1 cellular context compared by ENCODE assay signal in the genomic region with DNA sequence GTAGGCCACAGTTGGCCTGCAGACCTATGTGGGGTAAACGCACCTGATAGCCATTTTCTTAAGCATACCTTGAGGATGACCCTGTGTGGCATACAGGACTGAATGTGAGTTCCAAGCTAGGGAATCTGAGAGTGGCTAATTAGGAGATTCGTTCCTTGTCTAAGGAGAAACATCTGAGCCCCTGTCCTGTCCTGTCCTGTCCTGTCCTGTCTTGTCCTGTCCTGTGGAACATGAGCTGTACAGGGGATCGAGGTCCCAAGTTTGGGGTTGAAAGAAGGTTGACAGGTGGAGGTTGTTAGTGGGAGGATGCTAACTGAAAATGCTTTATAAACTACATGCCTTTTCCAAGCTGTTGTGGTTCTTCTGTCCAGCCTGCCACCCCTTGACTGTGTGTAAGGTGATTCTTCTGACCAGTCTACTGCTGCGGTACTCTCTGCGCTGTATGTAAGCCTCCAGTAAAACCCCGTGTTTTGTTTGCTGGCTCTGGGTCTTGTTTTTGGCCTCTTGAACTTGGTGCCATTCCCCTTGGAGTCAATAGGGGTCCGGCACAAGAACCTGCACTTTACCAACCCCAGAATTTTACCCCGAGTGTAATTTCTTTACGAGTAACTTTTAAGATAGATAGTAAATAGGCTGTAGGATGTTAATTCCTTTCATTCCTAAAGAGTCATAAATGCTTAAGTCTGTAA.
TF ChIP-seq lines count a peak whose summit lies in the region.

No MANE protein-coding gene starts in this region.

TF ChIP-seq in GM23338, 12 proteins besides CTCF, POLR2A, EP300 and RAD21:
- TF ChIP-seq, protein P1, sequence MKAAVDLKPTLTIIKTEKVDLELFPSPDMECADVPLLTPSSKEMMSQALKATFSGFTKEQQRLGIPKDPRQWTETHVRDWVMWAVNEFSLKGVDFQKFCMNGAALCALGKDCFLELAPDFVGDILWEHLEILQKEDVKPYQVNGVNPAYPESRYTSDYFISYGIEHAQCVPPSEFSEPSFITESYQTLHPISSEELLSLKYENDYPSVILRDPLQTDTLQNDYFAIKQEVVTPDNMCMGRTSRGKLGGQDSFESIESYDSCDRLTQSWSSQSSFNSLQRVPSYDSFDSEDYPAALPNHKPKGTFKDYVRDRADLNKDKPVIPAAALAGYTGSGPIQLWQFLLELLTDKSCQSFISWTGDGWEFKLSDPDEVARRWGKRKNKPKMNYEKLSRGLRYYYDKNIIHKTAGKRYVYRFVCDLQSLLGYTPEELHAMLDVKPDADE (IDR thresholded peaks at IDR 0.05) = no peak
- TF ChIP-seq EZH2 (IDR thresholded peaks at IDR 0.05; ENCODE audit: low read depth, unreplicated experiment) (no peak), STAT1 (IDR thresholded peaks at IDR 0.05; ENCODE audit: unreplicated experiment) (no peak), JUNB (IDR thresholded peaks at IDR 0.05; ENCODE audit: unreplicated experiment) (no peak), POLR2AphosphoS5 (IDR thresholded peaks at IDR 0.05; ENCODE audit: low read depth) (no peak), CREB1 (CRISPR knock-in tag; IDR thresholded peaks at IDR 0.05; ENCODE audit: low read depth) (no peak), ZNF331 (CRISPR knock-in tag; IDR thresholded peaks at IDR 0.05; ENCODE audit: low read depth) (no peak), NANOG (IDR thresholded peaks at IDR 0.05; ENCODE audit: borderline replicate concordance) (no peak), EZH2phosphoT487 (IDR thresholded peaks at IDR 0.05; ENCODE audit: unreplicated experiment) (no peak), ZNF114 (CRISPR knock-in tag; IDR thresholded peaks at IDR 0.05) (no peak)
- TF ChIP-seq, protein P2, sequence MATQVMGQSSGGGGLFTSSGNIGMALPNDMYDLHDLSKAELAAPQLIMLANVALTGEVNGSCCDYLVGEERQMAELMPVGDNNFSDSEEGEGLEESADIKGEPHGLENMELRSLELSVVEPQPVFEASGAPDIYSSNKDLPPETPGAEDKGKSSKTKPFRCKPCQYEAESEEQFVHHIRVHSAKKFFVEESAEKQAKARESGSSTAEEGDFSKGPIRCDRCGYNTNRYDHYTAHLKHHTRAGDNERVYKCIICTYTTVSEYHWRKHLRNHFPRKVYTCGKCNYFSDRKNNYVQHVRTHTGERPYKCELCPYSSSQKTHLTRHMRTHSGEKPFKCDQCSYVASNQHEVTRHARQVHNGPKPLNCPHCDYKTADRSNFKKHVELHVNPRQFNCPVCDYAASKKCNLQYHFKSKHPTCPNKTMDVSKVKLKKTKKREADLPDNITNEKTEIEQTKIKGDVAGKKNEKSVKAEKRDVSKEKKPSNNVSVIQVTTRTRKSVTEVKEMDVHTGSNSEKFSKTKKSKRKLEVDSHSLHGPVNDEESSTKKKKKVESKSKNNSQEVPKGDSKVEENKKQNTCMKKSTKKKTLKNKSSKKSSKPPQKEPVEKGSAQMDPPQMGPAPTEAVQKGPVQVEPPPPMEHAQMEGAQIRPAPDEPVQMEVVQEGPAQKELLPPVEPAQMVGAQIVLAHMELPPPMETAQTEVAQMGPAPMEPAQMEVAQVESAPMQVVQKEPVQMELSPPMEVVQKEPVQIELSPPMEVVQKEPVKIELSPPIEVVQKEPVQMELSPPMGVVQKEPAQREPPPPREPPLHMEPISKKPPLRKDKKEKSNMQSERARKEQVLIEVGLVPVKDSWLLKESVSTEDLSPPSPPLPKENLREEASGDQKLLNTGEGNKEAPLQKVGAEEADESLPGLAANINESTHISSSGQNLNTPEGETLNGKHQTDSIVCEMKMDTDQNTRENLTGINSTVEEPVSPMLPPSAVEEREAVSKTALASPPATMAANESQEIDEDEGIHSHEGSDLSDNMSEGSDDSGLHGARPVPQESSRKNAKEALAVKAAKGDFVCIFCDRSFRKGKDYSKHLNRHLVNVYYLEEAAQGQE (IDR thresholded peaks at IDR 0.05; ENCODE audit: unreplicated experiment) = no peak
- TF ChIP-seq, protein P3, sequence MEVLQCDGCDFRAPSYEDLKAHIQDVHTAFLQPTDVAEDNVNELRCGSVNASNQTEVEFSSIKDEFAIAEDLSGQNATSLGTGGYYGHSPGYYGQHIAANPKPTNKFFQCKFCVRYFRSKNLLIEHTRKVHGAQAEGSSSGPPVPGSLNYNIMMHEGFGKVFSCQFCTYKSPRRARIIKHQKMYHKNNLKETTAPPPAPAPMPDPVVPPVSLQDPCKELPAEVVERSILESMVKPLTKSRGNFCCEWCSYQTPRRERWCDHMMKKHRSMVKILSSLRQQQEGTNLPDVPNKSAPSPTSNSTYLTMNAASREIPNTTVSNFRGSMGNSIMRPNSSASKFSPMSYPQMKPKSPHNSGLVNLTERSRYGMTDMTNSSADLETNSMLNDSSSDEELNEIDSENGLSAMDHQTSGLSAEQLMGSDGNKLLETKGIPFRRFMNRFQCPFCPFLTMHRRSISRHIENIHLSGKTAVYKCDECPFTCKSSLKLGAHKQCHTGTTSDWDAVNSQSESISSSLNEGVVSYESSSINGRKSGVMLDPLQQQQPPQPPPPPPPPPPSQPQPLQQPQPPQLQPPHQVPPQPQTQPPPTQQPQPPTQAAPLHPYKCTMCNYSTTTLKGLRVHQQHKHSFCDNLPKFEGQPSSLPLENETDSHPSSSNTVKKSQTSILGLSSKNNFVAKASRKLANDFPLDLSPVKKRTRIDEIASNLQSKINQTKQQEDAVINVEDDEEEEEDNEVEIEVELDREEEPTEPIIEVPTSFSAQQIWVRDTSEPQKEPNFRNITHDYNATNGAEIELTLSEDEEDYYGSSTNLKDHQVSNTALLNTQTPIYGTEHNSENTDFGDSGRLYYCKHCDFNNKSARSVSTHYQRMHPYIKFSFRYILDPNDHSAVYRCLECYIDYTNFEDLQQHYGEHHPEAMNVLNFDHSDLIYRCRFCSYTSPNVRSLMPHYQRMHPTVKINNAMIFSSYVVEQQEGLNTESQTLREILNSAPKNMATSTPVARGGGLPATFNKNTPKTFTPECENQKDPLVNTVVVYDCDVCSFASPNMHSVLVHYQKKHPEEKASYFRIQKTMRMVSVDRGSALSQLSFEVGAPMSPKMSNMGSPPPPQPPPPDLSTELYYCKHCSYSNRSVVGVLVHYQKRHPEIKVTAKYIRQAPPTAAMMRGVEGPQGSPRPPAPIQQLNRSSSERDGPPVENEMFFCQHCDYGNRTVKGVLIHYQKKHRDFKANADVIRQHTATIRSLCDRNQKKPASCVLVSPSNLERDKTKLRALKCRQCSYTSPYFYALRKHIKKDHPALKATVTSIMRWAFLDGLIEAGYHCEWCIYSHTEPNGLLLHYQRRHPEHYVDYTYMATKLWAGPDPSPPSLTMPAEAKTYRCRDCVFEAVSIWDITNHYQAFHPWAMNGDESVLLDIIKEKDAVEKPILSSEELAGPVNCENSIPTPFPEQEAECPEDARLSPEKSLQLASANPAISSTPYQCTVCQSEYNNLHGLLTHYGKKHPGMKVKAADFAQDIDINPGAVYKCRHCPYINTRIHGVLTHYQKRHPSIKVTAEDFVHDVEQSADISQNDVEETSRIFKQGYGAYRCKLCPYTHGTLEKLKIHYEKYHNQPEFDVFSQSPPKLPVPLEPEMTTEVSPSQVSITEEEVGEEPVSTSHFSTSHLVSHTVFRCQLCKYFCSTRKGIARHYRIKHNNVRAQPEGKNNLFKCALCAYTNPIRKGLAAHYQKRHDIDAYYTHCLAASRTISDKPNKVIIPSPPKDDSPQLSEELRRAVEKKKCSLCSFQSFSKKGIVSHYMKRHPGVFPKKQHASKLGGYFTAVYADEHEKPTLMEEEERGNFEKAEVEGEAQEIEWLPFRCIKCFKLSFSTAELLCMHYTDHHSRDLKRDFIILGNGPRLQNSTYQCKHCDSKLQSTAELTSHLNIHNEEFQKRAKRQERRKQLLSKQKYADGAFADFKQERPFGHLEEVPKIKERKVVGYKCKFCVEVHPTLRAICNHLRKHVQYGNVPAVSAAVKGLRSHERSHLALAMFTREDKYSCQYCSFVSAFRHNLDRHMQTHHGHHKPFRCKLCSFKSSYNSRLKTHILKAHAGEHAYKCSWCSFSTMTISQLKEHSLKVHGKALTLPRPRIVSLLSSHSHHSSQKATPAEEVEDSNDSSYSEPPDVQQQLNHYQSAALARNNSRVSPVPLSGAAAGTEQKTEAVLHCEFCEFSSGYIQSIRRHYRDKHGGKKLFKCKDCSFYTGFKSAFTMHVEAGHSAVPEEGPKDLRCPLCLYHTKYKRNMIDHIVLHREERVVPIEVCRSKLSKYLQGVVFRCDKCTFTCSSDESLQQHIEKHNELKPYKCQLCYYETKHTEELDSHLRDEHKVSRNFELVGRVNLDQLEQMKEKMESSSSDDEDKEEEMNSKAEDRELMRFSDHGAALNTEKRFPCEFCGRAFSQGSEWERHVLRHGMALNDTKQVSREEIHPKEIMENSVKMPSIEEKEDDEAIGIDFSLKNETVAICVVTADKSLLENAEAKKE (CRISPR knock-in tag; IDR thresholded peaks at IDR 0.05) = no peak
TF ChIP-seq in GM23338: peak in this region for 0.
